In the genomic region with DNA sequence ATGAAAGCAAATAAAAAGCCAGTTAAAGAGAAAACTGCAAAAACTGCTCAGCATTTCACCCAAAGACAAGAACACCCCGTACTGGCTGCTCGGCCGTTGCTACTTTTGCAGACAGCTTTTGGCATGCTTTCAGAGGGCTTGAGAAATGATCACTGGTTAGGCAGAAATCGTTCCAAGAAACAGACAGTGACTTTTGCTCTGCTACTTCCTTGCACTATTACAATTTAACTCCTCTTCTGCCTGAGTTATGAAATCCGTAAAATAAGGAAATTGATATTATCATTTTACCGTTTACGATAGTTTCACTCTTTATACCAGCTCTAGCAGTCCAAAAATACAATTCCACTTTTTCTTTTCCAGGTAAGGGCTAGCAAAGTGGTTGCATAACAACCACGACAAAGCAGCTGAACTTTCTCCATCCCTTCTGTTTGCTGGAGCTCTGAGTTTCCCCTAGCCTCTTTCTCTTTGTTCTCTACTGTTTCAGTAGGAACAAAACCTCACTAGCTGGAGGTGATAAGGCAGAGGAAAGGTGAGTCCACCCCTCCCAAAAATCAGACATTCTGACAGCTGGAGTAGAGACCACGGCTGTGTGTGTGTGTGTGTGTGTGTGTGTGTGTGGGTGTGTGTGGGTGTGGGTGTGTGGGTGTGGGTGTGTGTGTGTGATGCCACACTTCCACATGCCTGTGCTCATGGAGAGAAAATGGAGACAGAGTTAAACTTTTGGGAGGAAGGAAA, we compare ENCODE assay signal across 9 cellular contexts.
A peak's percentile ranks its signal among the peaks of the same experiment; 100 is the strongest.
DNase-seq lines count a peak whose midpoint lies in the region; ATAC-seq and TF ChIP-seq lines count a peak whose summit lies in the region.
"Had no signal": no experiment of that assay in that cellular context is flagged by ENCODE, and none has a peak within 500 bp of the region (broad histone marks: within the 10 kb centered on the region; RNA-seq: fewer than 3 reads in every experiment).

No MANE protein-coding gene starts in this region.

- H3K79me2 ChIP-seq in OCI-LY1 (ENCODE audit: insufficient read depth, low read length): no peaks in the 10 kb centered on the region
- no peaks in the 10 kb centered on the region for H3K79me2 ChIP-seq in neural progenitor cell (ENCODE audit: low read depth)

- H3K9me3 ChIP-seq in OCI-LY1 (ENCODE audit: low read length) (no peaks in the 10 kb centered on the region), neural progenitor cell (ENCODE audit: low read depth) (no peaks in the 10 kb centered on the region)

- H2AFZ ChIP-seq in OCI-LY1 (ENCODE audit: low read length): no peak overlapping the region
- peak overlapping the region; percentile 45 for H2AFZ ChIP-seq in neural progenitor cell (replicated peaks)

- H3K4me3 ChIP-seq in OCI-LY1 (ENCODE audit: low read depth, low read length, poor library complexity, severe bottlenecking) (no peak overlapping the region), neural progenitor cell (no peak overlapping the region)

- no peaks in the 10 kb centered on the region for H3K36me3 ChIP-seq in OCI-LY1 (ENCODE audit: insufficient read depth, low read length)
- no peaks in the 10 kb centered on the region for H3K36me3 ChIP-seq in neural progenitor cell

- peak overlapping the region; percentile 29 for H3K27ac Mint-ChIP-seq in neural progenitor cell

- no peaks in the 10 kb centered on the region for H3K9me2 ChIP-seq in OCI-LY1 (ENCODE audit: low read depth, low read length)

- peaks cover 20% of the 10 kb centered on the region for H3K4me1 Mint-ChIP-seq in neural progenitor cell

- TF ChIP-seq CTCF in OCI-LY1 (IDR thresholded peaks at IDR 0.05; ENCODE audit: low read length): no peak
- TF ChIP-seq CTCF in neural progenitor cell (IDR thresholded peaks at IDR 0.05): no peak

- no peaks in the 10 kb centered on the region for H3K27me3 Mint-ChIP-seq in neural progenitor cell (ENCODE audit: insufficient read depth, low read depth)

- H3F3A ChIP-seq in OCI-LY1 (ENCODE audit: insufficient read depth, low read length) (no peaks in the 10 kb centered on the region), neural progenitor cell (ENCODE audit: low read depth) (no peaks in the 10 kb centered on the region)

- H3K9me3 Mint-ChIP-seq in neural progenitor cell: no peaks in the 10 kb centered on the region
- H3K9me3 Mint-ChIP-seq: IgD-negative memory B cell had no signal

- H4K20me1 ChIP-seq in OCI-LY1 (ENCODE audit: insufficient read depth, low read length) (no peaks in the 10 kb centered on the region), neural progenitor cell (ENCODE audit: low read depth) (no peaks in the 10 kb centered on the region)

- peak; percentile 53 for DNase-seq in AG20443 (ENCODE audit: low spot score)
- DNase-seq in fibroblast of gingiva (ENCODE audit: low read depth): peak; percentile 83
- no peak for DNase-seq in neural progenitor cell (ENCODE audit: low spot score)
- DNase-seq in HK-2 (ENCODE audit: unreplicated experiment): no peak

- H3K27me3 ChIP-seq in OCI-LY1 (ENCODE audit: insufficient read depth, low read length) (no peaks in the 10 kb centered on the region), neural progenitor cell (no peaks in the 10 kb centered on the region)

- H3K4me1 ChIP-seq in OCI-LY1 (ENCODE audit: insufficient read depth, low read length, severe bottlenecking): peaks cover 9% of the 10 kb centered on the region
- peaks cover 18% of the 10 kb centered on the region for H3K4me1 ChIP-seq in neural progenitor cell

- H3K4me3 Mint-ChIP-seq in neural progenitor cell: no peak overlapping the region

- H3K27ac ChIP-seq in OCI-LY1 (ENCODE audit: low read depth, low read length, poor library complexity, severe bottlenecking) (no peak overlapping the region), neural progenitor cell (no peak overlapping the region)

- H3K4me2 ChIP-seq in OCI-LY1 (ENCODE audit: low read length) (peak overlapping the region; percentile 42; the same call in 1 of the 2 replicates), neural progenitor cell (peak overlapping the region; percentile 41)

- H3K9ac ChIP-seq in OCI-LY1 (ENCODE audit: low read length) (no peak overlapping the region), neural progenitor cell (no peak overlapping the region)

- H3K36me3 Mint-ChIP-seq in neural progenitor cell: no peaks in the 10 kb centered on the region
- H3K36me3 Mint-ChIP-seq: IgD-negative memory B cell had no signal

- no peak for ATAC-seq in HG03520 (IDR thresholded peaks at IDR 0.05; ENCODE audit: unreplicated experiment)
- no peak for ATAC-seq in HG02852 (IDR thresholded peaks at IDR 0.05; ENCODE audit: unreplicated experiment)
- no peak for ATAC-seq in HG03439 (IDR thresholded peaks at IDR 0.05; ENCODE audit: unreplicated experiment)

Comparison
In these comparisons a context has a peak if more than half of its experiments do, and no peak if none do; other contexts are left out.
1. DNase-seq: peak in AG20443 (single experiment) and fibroblast of gingiva (single experiment); none in neural progenitor cell (single experiment) and HK-2 (single experiment).